8 cellular contexts compared by ENCODE assay signal in genomic region chr17:35849469-35850348, GRCh38. TPM values are rescaled to one million over a fixed set of nuclear protein-coding genes. Genes with fewer than 3 reads are reported as not detected.
DNase-seq lines count a peak whose midpoint lies in the region; ATAC-seq and TF ChIP-seq lines count a peak whose summit lies in the region.

No MANE protein-coding gene starts in this region.

- no peaks in the 10 kb centered on the region for H3F3A ChIP-seq in PC-3 (ENCODE audit: low read length, unreplicated experiment)

- POLR2A ChIA-PET in PC-3 (lab: Charles Lee; ENCODE audit: unreplicated experiment) = no interaction called here

- no peaks in the 10 kb centered on the region for H3K4me1 ChIP-seq in PC-3 (ENCODE audit: insufficient read depth, low read length)

- peak; percentile 83 for TF ChIP-seq CTCF in PC-3 (conservative IDR thresholded peaks at IDR 0.05; ENCODE audit: low read depth, low read length)

- H3K4me3 ChIP-seq in PC-3 (ENCODE audit: low read length) = no peak overlapping the region

- no peak overlapping the region for H3K4me3 Mint-ChIP-seq in activated T-helper 1 cell treated with anti-CD3 and anti-CD28 coated beads, Interleukin-12 subunit alpha, Interleukin-12 subunit beta, Interleukin-2, Interleukin-4 antibody, amounts not matched to agents 30 ng/mL and 10 ng/mL and 1 ng/mL, durations not matched to agents 14 hours and 24 hours and 36 hours

- H3K9me2 ChIP-seq in PC-3 (replicated peaks; ENCODE audit: low read length) = no peaks in the 10 kb centered on the region

- CTCF ChIA-PET in PC-3 (lab: Charles Lee) = no interaction called here

- no peak overlapping the region for H3K9ac ChIP-seq in PC-3 (ENCODE audit: low read length)

- intact Hi-C loops in PC-3 (cut with micrococcal nuclease) = no loop called here
- intact Hi-C loops in activated T-helper 1 cell treated with anti-CD3 and anti-CD28 coated beads, Interleukin-12 subunit alpha, Interleukin-12 subunit beta, Interleukin-2, Interleukin-4 antibody, amounts not matched to agents 30 ng/mL and 10 ng/mL and 1 ng/mL, durations not matched to agents 14 hours and 24 hours and 36 hours (cut with micrococcal nuclease) = loop anchor here (1.0 to 5.0 kb wide), 6 partner anchors 47 to 300 kb away; partner anchors contain the start of gene RDM1

- peak overlapping the region; percentile 42 for H3K27ac Mint-ChIP-seq in activated T-helper 1 cell treated with anti-CD3 and anti-CD28 coated beads, Interleukin-12 subunit alpha, Interleukin-12 subunit beta, Interleukin-2, Interleukin-4 antibody, amounts not matched to agents 30 ng/mL and 10 ng/mL and 1 ng/mL, durations not matched to agents 14 hours and 24 hours and 36 hours

- H2AFZ ChIP-seq in PC-3 (ENCODE audit: low read length) = no peak overlapping the region

- H3K36me3 ChIP-seq in PC-3 (ENCODE audit: low read depth, low read length) = peaks cover 24% of the 10 kb centered on the region

- H3K27me3 Mint-ChIP-seq in activated T-helper 1 cell treated with anti-CD3 and anti-CD28 coated beads, Interleukin-12 subunit alpha, Interleukin-12 subunit beta, Interleukin-2, Interleukin-4 antibody, amounts not matched to agents 30 ng/mL and 10 ng/mL and 1 ng/mL, durations not matched to agents 14 hours and 24 hours and 36 hours (ENCODE audit: insufficient read depth) = no peaks in the 10 kb centered on the region

- peak; percentile 69 for ATAC-seq in PC-3
- no peak for ATAC-seq in HG02759 (IDR thresholded peaks at IDR 0.05; ENCODE audit: unreplicated experiment)
- no peak for ATAC-seq in GM21360 (IDR thresholded peaks at IDR 0.05; ENCODE audit: unreplicated experiment)

- no peaks in the 10 kb centered on the region for H3K9me3 ChIP-seq in PC-3 (ENCODE audit: low read length)

- H3K27ac ChIP-seq in PC-3 (ENCODE audit: low read length) = no peak overlapping the region

- peaks cover 19% of the 10 kb centered on the region for H3K4me1 Mint-ChIP-seq in activated T-helper 1 cell treated with anti-CD3 and anti-CD28 coated beads, Interleukin-12 subunit alpha, Interleukin-12 subunit beta, Interleukin-2, Interleukin-4 antibody, amounts not matched to agents 30 ng/mL and 10 ng/mL and 1 ng/mL, durations not matched to agents 14 hours and 24 hours and 36 hours (ENCODE audit: low read depth)

- BruUV-seq in PC-3 (replicated peaks; lab: Mats Ljungman, UMichigan) = TSS peak; percentile 6

- no peaks in the 10 kb centered on the region for H3K79me2 ChIP-seq in PC-3 (ENCODE audit: low read length)

- no peaks in the 10 kb centered on the region for H4K20me1 ChIP-seq in PC-3 (ENCODE audit: low read length)

- peaks cover 45% of the 10 kb centered on the region for H3K36me3 Mint-ChIP-seq in activated T-helper 1 cell treated with anti-CD3 and anti-CD28 coated beads, Interleukin-12 subunit alpha, Interleukin-12 subunit beta, Interleukin-2, Interleukin-4 antibody, amounts not matched to agents 30 ng/mL and 10 ng/mL and 1 ng/mL, durations not matched to agents 14 hours and 24 hours and 36 hours (ENCODE audit: low read depth)

- no peaks in the 10 kb centered on the region for H3K27me3 ChIP-seq in PC-3 (ENCODE audit: low read length)

- no peak overlapping the region for H3K4me2 ChIP-seq in PC-3 (ENCODE audit: low read length)

- H3K9me3 Mint-ChIP-seq in activated T-helper 1 cell treated with anti-CD3 and anti-CD28 coated beads, Interleukin-12 subunit alpha, Interleukin-12 subunit beta, Interleukin-2, Interleukin-4 antibody, amounts not matched to agents 30 ng/mL and 10 ng/mL and 1 ng/mL, durations not matched to agents 14 hours and 24 hours and 36 hours = no peaks in the 10 kb centered on the region

- DNase-seq in D341Med (ENCODE audit: low spot score) (peak; percentile 64), HuH-7.5 (ENCODE audit: low spot score) (peak; percentile 43), PC-3 (peak; percentile 58), foreskin melanocyte (peak; percentile 38), pons (ENCODE audit: low spot score) (peak; percentile 76)
- DNase-seq in activated T-helper 1 cell treated with anti-CD3 and anti-CD28 coated beads, Interleukin-12 subunit alpha, Interleukin-12 subunit beta, Interleukin-2, Interleukin-4 antibody, amounts not matched to agents 30 ng/mL and 10 ng/mL and 1 ng/mL, durations not matched to agents 14 hours and 24 hours and 36 hours (ENCODE audit: low spot score) = peak; percentile 49

RNA-seq across cellular contexts. Expression of gene HEATR9, which starts 19.0 kb away (rescaled TPM):
- not detected in 2 replicates for total RNA-seq in PC-3 (2014; rRNA removed)
- total RNA-seq in activated T-helper 1 cell treated with anti-CD3 and anti-CD28 coated beads, Interleukin-12 subunit alpha, Interleukin-12 subunit beta, Interleukin-2, Interleukin-4 antibody, amounts not matched to agents 30 ng/mL and 10 ng/mL and 1 ng/mL, durations not matched to agents 14 hours and 24 hours and 36 hours = 0.13 TPM in 1 of 2 replicates, not detected in the other

RNA-seq across cellular contexts. Expression of gene CCL5, which starts 30.5 kb away (rescaled TPM):
- total RNA-seq in PC-3 (2014; rRNA removed) = not detected in 2 replicates
- total RNA-seq in activated T-helper 1 cell treated with anti-CD3 and anti-CD28 coated beads, Interleukin-12 subunit alpha, Interleukin-12 subunit beta, Interleukin-2, Interleukin-4 antibody, amounts not matched to agents 30 ng/mL and 10 ng/mL and 1 ng/mL, durations not matched to agents 14 hours and 24 hours and 36 hours = 25.4 and 30.2 TPM in 2 replicates

RNA-seq across cellular contexts. Expression of gene TAF15, which starts 40.4 kb away (rescaled TPM):
- 32.4 and 48.1 TPM in 2 replicates for total RNA-seq in PC-3 (2014; rRNA removed)
- total RNA-seq in activated T-helper 1 cell treated with anti-CD3 and anti-CD28 coated beads, Interleukin-12 subunit alpha, Interleukin-12 subunit beta, Interleukin-2, Interleukin-4 antibody, amounts not matched to agents 30 ng/mL and 10 ng/mL and 1 ng/mL, durations not matched to agents 14 hours and 24 hours and 36 hours = 311 and 322 TPM in 2 replicates

RNA-seq across cellular contexts. Expression of gene MMP28, which starts 54.3 kb away (rescaled TPM):
- 1.6 and 2.4 TPM in 2 replicates for total RNA-seq in PC-3 (2014; rRNA removed)
- not detected in 2 replicates for total RNA-seq in activated T-helper 1 cell treated with anti-CD3 and anti-CD28 coated beads, Interleukin-12 subunit alpha, Interleukin-12 subunit beta, Interleukin-2, Interleukin-4 antibody, amounts not matched to agents 30 ng/mL and 10 ng/mL and 1 ng/mL, durations not matched to agents 14 hours and 24 hours and 36 hours

Comparison
In these comparisons a context has a peak if more than half of its experiments do, and no peak if none do; other contexts are left out.
1. RNA of gene CCL5, which starts 30.5 kb away (total RNA-seq): 25.4 to 30.2 TPM in activated T-helper 1 cell treated with anti-CD3 and anti-CD28 coated beads, Interleukin-12 subunit alpha, Interleukin-12 subunit beta, Interleukin-2, Interleukin-4 antibody, amounts not matched to agents 30 ng/mL and 10 ng/mL and 1 ng/mL, durations not matched to agents 14 hours and 24 hours and 36 hours; not detected in PC-3; every median in the first group is over 10 times any median in the second.
2. Peak in every context shown above with its lines, with median percentiles within 50 percentile points of each other: DNase-seq.